8 cellular contexts compared by ENCODE assay signal in genomic region chr16:21952793-21953540, GRCh38. TPM values are rescaled to one million over a fixed set of nuclear protein-coding genes. Genes with fewer than 3 reads are reported as not detected.
DNase-seq lines count a peak whose midpoint lies in the region; ATAC-seq and TF ChIP-seq lines count a peak whose summit lies in the region.

Gene UQCRC2 (plus strand): TSS chr16:21953361. CDS start chr16:21953424, 63 bp downstream.

- H3K4me3 ChIP-seq in Jurkat, Clone E6-1 (ENCODE audit: low read length): peak within 1 kb of the TSS; percentile 91
- peak within 1 kb of the TSS; percentile 96 for H3K4me3 ChIP-seq in PC-3 (ENCODE audit: low read length)
- H3K4me3 ChIP-seq in mucosa of rectum (ENCODE audit: low read length in 2 of 2): peak within 1 kb of the TSS; percentile 99 to 100

- H3K27ac ChIP-seq in PC-3 (ENCODE audit: low read length): peak within 1 kb of the TSS; percentile 81
- peak within 1 kb of the TSS; percentile 91 to 96 for H3K27ac ChIP-seq in mucosa of rectum (ENCODE audit: low read depth in 2 of 2, low read length in 2 of 2)

- intact Hi-C loops in PC-3 (cut with micrococcal nuclease): loop anchor here (1.0 to 5.0 kb wide), 2 partner anchors 124 to 235 kb away; no protein-coding TSS in a partner anchor

- H3K4me2 ChIP-seq in PC-3 (ENCODE audit: low read length): peak within 1 kb of the TSS; percentile 92

- H3K9me3 ChIP-seq in PC-3 (ENCODE audit: low read length) (no peaks in the 10 kb centered on the region), mucosa of rectum (ENCODE audit: control insufficient read depth in 2 of 2, low read length in 2 of 2) (no peaks in the 10 kb centered on the region)

- TF ChIP-seq POLR2A in erythroblast (IDR thresholded peaks at IDR 0.05; ENCODE audit: low read length): peak; percentile 94

- BruUV-seq in PC-3 (replicated peaks; lab: Mats Ljungman, UMichigan): no TSS peak

- ATAC-seq in GM21717 (IDR thresholded peaks at IDR 0.05; ENCODE audit: unreplicated experiment) (peak; percentile 77), PC-3 (peak; percentile 93)

- H4K20me1 ChIP-seq in PC-3 (ENCODE audit: low read length): peaks cover 14% of the 10 kb centered on the region

- peak; percentile 96 for DNase-seq in DMS53 (lab: John Stamatoyannopoulos, UW)
- DNase-seq in Jurkat, Clone E6-1 (ENCODE audit: low read depth, low spot score): peak; percentile 93
- DNase-seq in PC-3: peak; percentile 86
- peak; percentile 78 for DNase-seq in activated T-cell treated with anti-CD3 and anti-CD28 coated beads for 48 hours (ENCODE audit: low read depth)
- peak; percentile 96 to 98 for DNase-seq in erythroblast (lab: John Stamatoyannopoulos, UW)
- peak; percentile 66 to 75 for DNase-seq in stimulated activated CD8-positive, alpha-beta memory T cell treated with anti-CD3 and anti-CD28 coated beads, Interleukin-4, amount 100 ng/mL, for 4 hours (ENCODE audit: low read depth in 2 of 2, low spot score in 1 of 2)

- H3F3A ChIP-seq in PC-3 (ENCODE audit: low read length, unreplicated experiment): no peaks in the 10 kb centered on the region

- peaks cover 70% of the 10 kb centered on the region for H3K79me2 ChIP-seq in PC-3 (ENCODE audit: low read length)

- peak within 1 kb of the TSS; percentile 96 for H2AFZ ChIP-seq in PC-3 (ENCODE audit: low read length)

- POLR2A ChIA-PET in PC-3 (lab: Charles Lee; ENCODE audit: unreplicated experiment): no interaction called here

- no peak for TF ChIP-seq CTCF in PC-3 (conservative IDR thresholded peaks at IDR 0.05; ENCODE audit: low read depth, low read length)

- H3K9me2 ChIP-seq in PC-3 (replicated peaks; ENCODE audit: low read length): no peaks in the 10 kb centered on the region

- H3K9ac ChIP-seq in PC-3 (ENCODE audit: low read length) (peak within 1 kb of the TSS; percentile 96), mucosa of rectum (ENCODE audit: low read depth in 1 of 2, low read length in 2 of 2) (peak within 1 kb of the TSS; percentile 99)

- peaks cover 11% of the 10 kb centered on the region for H3K36me3 ChIP-seq in PC-3 (ENCODE audit: low read depth, low read length)
- H3K36me3 ChIP-seq in mucosa of rectum (ENCODE audit: control insufficient read depth in 2 of 2, insufficient read depth in 2 of 2, low read length in 2 of 2): peaks cover 16 to 20% of the 10 kb centered on the region in 2 donors

- H3K4me1 ChIP-seq in PC-3 (ENCODE audit: insufficient read depth, low read length): peaks cover 16% of the 10 kb centered on the region
- peaks cover 13 to 26% of the 10 kb centered on the region in 2 donors for H3K4me1 ChIP-seq in mucosa of rectum (ENCODE audit: control insufficient read depth in 2 of 2, insufficient read depth in 2 of 2, low read length in 2 of 2)

- no peaks in the 10 kb centered on the region for H3K27me3 ChIP-seq in PC-3 (ENCODE audit: low read length)
- H3K27me3 ChIP-seq in mucosa of rectum (ENCODE audit: control insufficient read depth in 2 of 2, insufficient read depth in 2 of 2, low read length in 2 of 2): no peaks in the 10 kb centered on the region

- CTCF ChIA-PET in PC-3 (lab: Charles Lee): interaction anchor here (1.0 kb wide), 1 partner anchor 146 kb away, joined by 5 read pairs; no protein-coding TSS in a partner anchor

RNA-seq across cellular contexts. Expression of gene UQCRC2, which starts in this region (rescaled TPM):
- 315 TPM for polyA plus RNA-seq in Jurkat, Clone E6-1 (2012; ENCODE audit: insufficient read depth, insufficient read length)
- 73.5 and 116 TPM in 2 replicates for total RNA-seq in PC-3 (2014; rRNA removed)

Comparison
In these comparisons a context has a peak if more than half of its experiments do, and no peak if none do; other contexts are left out.
1. Peak in every context shown above with its lines: DNase-seq, ATAC-seq, H3K4me3 ChIP-seq and H3K27ac ChIP-seq.